In the genomic region with DNA sequence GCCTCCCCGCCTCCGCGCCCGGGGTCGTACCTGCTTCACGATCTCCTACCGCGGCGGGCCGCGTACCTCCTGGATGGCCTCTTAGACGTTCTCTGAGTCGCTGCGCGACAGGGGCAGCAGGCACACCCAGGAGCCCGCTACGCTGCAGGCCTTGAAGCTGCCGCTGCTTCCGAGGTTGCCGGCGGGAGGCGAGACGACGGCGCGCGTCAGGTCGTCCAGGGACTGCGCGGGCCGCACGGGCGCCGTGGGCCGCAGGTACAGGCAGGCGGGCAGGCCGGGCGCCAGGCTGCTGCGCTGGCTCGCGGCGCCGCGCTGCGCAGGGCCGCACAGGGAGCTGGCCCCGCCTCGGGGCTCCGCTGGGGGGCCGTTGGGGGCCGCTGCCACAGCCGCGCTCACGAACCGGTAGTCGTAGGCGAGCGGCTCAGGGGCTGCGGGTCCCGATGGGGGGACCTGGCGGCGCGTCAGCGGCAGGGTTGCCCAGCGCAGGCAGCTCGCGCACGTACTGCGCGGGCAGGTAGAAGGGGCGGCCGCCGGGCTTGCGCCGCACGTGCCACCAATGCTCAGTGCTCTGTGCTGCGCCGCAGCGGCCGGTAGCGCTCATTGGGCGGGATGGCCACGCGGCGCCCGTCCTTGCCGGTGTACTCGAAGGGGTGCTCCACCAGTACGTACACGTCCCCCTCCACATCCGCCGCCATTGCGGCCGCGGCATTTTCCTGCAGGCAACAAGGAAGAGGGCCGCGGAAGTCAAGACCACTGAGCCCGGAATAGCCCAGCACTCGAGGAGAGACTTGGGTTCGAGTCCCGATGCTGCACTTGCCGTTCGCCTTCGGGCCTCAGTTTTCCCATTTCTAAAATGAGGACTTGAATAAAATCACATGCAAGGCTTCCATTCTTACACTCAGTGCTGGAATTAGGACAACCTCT, we compare ENCODE assay signal across 8 cellular contexts.
DNase-seq lines count a peak whose midpoint lies in the region; ATAC-seq and TF ChIP-seq lines count a peak whose summit lies in the region.

No MANE protein-coding gene starts in this region.

- peak overlapping the region; percentile 6; the same call in 1 of the 2 replicates for H2AK5ac ChIP-seq in IMR-90 (ENCODE audit: low read depth, low read length)

- no peak for TF ChIP-seq RAD21 in IMR-90 (IDR thresholded peaks at IDR 0.05; ENCODE audit: low read length)

- WGBS in IMR-90 (ENCODE audit: extremely low coverage in 2 of 2, insufficient read length in 1 of 2), 2 experiments = 40% methylated on average over 85 of the region's 104 CpGs; no CpG with 5 or more reads in 1 of the 2 experiments
- WGBS in suprapubic skin = 14% methylated on average over 47 of the region's 104 CpGs

- dilution Hi-C loops in IMR-90 (cut with HindIII; ENCODE audit: low sequenced_read_pairs, unreplicated experiment) = no loop called here

- intact Hi-C loops in IMR-90 (cut with micrococcal nuclease) = loop anchor here (10.0 kb wide), 1 partner anchor 416 kb away; no protein-coding TSS in a partner anchor
- intact Hi-C loops in ascending aorta (cut with DNase I) = no loop called here

- H3K56ac ChIP-seq in IMR-90 (ENCODE audit: extremely low read depth, insufficient read depth, low read length) = no peak overlapping the region

- no peak overlapping the region for H2AK9ac ChIP-seq in IMR-90 (replicated peaks; ENCODE audit: low read depth, low read length, poor library complexity)

- in situ Hi-C loops in IMR-90 (cut with MboI; ENCODE audit: low sequenced_read_pairs) = no loop called here

- H3K9me3 ChIP-seq in BE2C (no peaks in the 10 kb centered on the region), IMR-90 (ENCODE audit: control insufficient read depth, insufficient read depth, low read length) (no peaks in the 10 kb centered on the region), ascending aorta (no peaks in the 10 kb centered on the region), suprapubic skin (no peaks in the 10 kb centered on the region)

- H3K36me3 ChIP-seq in BE2C (no peaks in the 10 kb centered on the region), IMR-90 (ENCODE audit: control insufficient read depth, insufficient read depth, low read length) (peaks cover 12% of the 10 kb centered on the region; the same call in 1 of the 2 replicates), ascending aorta (peaks cover 3 to 8% of the 10 kb centered on the region in 2 donors), suprapubic skin (peaks cover 5% of the 10 kb centered on the region)

- no peak overlapping the region for H3K27ac ChIP-seq in IMR-90 (ENCODE audit: insufficient read depth, low read length)
- H3K27ac ChIP-seq in ascending aorta = no peak overlapping the region
- H3K27ac ChIP-seq in suprapubic skin = peak overlapping the region; percentile 54

- no peak overlapping the region for H4K8ac ChIP-seq in IMR-90 (ENCODE audit: low read depth in 2 of 2, low read length in 2 of 2)

- TF ChIP-seq EP300 in suprapubic skin (IDR thresholded peaks at IDR 0.05) = no peak

- no TSS peak for BruUV-seq in IMR-90 (replicated peaks; lab: Mats Ljungman, UMichigan)

- H3K9ac ChIP-seq in IMR-90 (ENCODE audit: low read depth, low read length) = no peak overlapping the region

- no peak overlapping the region for H4K5ac ChIP-seq in IMR-90 (ENCODE audit: low read depth, low read length)

- no peak overlapping the region for H3K4me2 ChIP-seq in IMR-90 (ENCODE audit: low read depth, low read length)

- no peak overlapping the region for H2BK5ac ChIP-seq in IMR-90 (ENCODE audit: low read depth, low read length, poor library complexity, severe bottlenecking)

- H4K20me1 ChIP-seq in IMR-90 (ENCODE audit: insufficient read depth, low read length) = no peaks in the 10 kb centered on the region

- TF ChIP-seq CTCF in BE2C (IDR thresholded peaks at IDR 0.05; ENCODE audit: low read depth, low read length) (no peak), IMR-90 (conservative IDR thresholded peaks at IDR 0.05; ENCODE audit: low read depth, low read length) (no peak), ascending aorta (IDR thresholded peaks at IDR 0.05) (no peak), suprapubic skin (IDR thresholded peaks at IDR 0.05) (no peak)

- ATAC-seq in IMR-90 (ENCODE audit: low read depth) (no peak), GM21825 (IDR thresholded peaks at IDR 0.05; ENCODE audit: unreplicated experiment) (no peak)

- H2BK15ac ChIP-seq in IMR-90 (ENCODE audit: low read depth, low read length) = no peak overlapping the region

- H2BK20ac ChIP-seq in IMR-90 (ENCODE audit: low read depth, low read length) = no peak overlapping the region

- no peak overlapping the region for H3K18ac ChIP-seq in IMR-90 (ENCODE audit: low read depth, low read length)

- H3K4me1 ChIP-seq in BE2C (peaks cover 6% of the 10 kb centered on the region), IMR-90 (ENCODE audit: control insufficient read depth, insufficient read depth, low read length) (peaks cover 11% of the 10 kb centered on the region), ascending aorta (peaks cover 19 to 48% of the 10 kb centered on the region in 2 donors), suprapubic skin (peaks cover 72% of the 10 kb centered on the region)

- peaks cover 0 to 27% of the 10 kb centered on the region in 2 experiments; a peak in 1 of 4 replicates for H3K79me1 ChIP-seq in IMR-90 (ENCODE audit: low read depth in 1 of 2, low read length in 2 of 2)

- H4K91ac ChIP-seq in IMR-90 (ENCODE audit: insufficient read depth, low read depth, low read length) = no peak overlapping the region

- no peak for TF ChIP-seq POLR2A in IMR-90 (IDR thresholded peaks at IDR 0.05; ENCODE audit: low read depth, low read length)
- no peak for TF ChIP-seq POLR2A in suprapubic skin (IDR thresholded peaks at IDR 0.05)

- POLR2A ChIA-PET in IMR-90 (lab: Charles Lee; ENCODE audit: unreplicated experiment) = no interaction called here

- DNase-seq in BE2C (peak; percentile 35), IMR-90 (no peak), ascending aorta (ENCODE audit: low spot score in 2 of 2) (peak in 1 of 2 donors; percentile 64), left kidney (ENCODE audit: low read depth, low spot score) (peak; percentile 69), suprapubic skin (ENCODE audit: low spot score in 2 of 2) (peak; percentile 78 to 79), dermis blood vessel endothelial cell (no peak), T1000 (lab: John Stamatoyannopoulos, UW) (no peak)

- no peak overlapping the region for H3K14ac ChIP-seq in IMR-90 (replicated peaks; ENCODE audit: low read depth, low read length)

- H3K27me3 ChIP-seq in BE2C = peaks cover 51% of the 10 kb centered on the region
- H3K27me3 ChIP-seq in IMR-90 (ENCODE audit: control insufficient read depth, insufficient read depth, low read length) = no peaks in the 10 kb centered on the region; the same call in 1 of the 2 replicates
- H3K27me3 ChIP-seq in ascending aorta = no peaks in the 10 kb centered on the region
- H3K27me3 ChIP-seq in suprapubic skin = no peaks in the 10 kb centered on the region

- H3K23ac ChIP-seq in IMR-90 (ENCODE audit: low read depth, low read length) = no peak overlapping the region

- H3K9me1 ChIP-seq in IMR-90 (ENCODE audit: insufficient read depth, low read length) = peaks cover 4% of the 10 kb centered on the region; the same call in 1 of the 2 replicates

- H3K4me3 ChIP-seq in BE2C (ENCODE audit: low read depth, low read length) = peak overlapping the region; percentile 32
- no peak overlapping the region for H3K4me3 ChIP-seq in IMR-90 (ENCODE audit: insufficient read depth, low read depth, low read length)
- H3K4me3 ChIP-seq in ascending aorta = peak overlapping the region; percentile 45 to 62
- peak overlapping the region; percentile 69 for H3K4me3 ChIP-seq in suprapubic skin

- CTCF ChIA-PET in IMR-90 (lab: Yijun Ruan, JAX) = no interaction called here

- H2BK120ac ChIP-seq in IMR-90 (ENCODE audit: low read depth, low read length) = no peak overlapping the region

- H3K4ac ChIP-seq in IMR-90 (ENCODE audit: low read depth, low read length) = no peak overlapping the region

- no peak overlapping the region for H2AFZ ChIP-seq in IMR-90 (replicated peaks; ENCODE audit: low read length, poor library complexity)

TF ChIP-seq in IMR-90, 13 proteins besides CTCF, POLR2A, EP300 and RAD21:
- no peak for TF ChIP-seq NFE2L2 (IDR thresholded peaks at IDR 0.05; ENCODE audit: low read depth, low read length)
- no peak for TF ChIP-seq MAFK (IDR thresholded peaks at IDR 0.05; ENCODE audit: low read depth, low read length)
- TF ChIP-seq, protein P1, sequence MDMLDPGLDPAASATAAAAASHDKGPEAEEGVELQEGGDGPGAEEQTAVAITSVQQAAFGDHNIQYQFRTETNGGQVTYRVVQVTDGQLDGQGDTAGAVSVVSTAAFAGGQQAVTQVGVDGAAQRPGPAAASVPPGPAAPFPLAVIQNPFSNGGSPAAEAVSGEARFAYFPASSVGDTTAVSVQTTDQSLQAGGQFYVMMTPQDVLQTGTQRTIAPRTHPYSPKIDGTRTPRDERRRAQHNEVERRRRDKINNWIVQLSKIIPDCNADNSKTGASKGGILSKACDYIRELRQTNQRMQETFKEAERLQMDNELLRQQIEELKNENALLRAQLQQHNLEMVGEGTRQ (IDR thresholded peaks at IDR 0.05; ENCODE audit: low read depth, low read length) = no peak
- no peak for TF ChIP-seq BHLHE40 (IDR thresholded peaks at IDR 0.05; ENCODE audit: low read depth, low read length)
- no peak for TF ChIP-seq RFX5 (IDR thresholded peaks at IDR 0.05; ENCODE audit: low read depth, low read length)
- TF ChIP-seq CHD1 (IDR thresholded peaks at IDR 0.05; ENCODE audit: low read depth, low read length) = no peak
- TF ChIP-seq MXI1 (IDR thresholded peaks at IDR 0.05; ENCODE audit: borderline replicate concordance, low read depth, low read length) = no peak
- no peak for TF ChIP-seq CEBPB (IDR thresholded peaks at IDR 0.05; ENCODE audit: low read depth, low read length)
- TF ChIP-seq FOS (IDR thresholded peaks at IDR 0.05; ENCODE audit: low read depth, low read length) = no peak
- TF ChIP-seq SMC3 (IDR thresholded peaks at IDR 0.05; ENCODE audit: low read depth, low read length) = no peak
- no peak for TF ChIP-seq MAZ (IDR thresholded peaks at IDR 0.05; ENCODE audit: borderline replicate concordance, low read depth, low read length)
- no peak for TF ChIP-seq ELK1 (IDR thresholded peaks at IDR 0.05; ENCODE audit: borderline replicate concordance, low read depth, low read length)
- TF ChIP-seq RCOR1 (IDR thresholded peaks at IDR 0.05; ENCODE audit: insufficient replicate concordance, low read length) = no peak
TF ChIP-seq in IMR-90: peak in this region for 0.

Comparison
In these comparisons a context has a peak if more than half of its experiments do, and no peak if none do; other contexts are left out.
1. DNase-seq: peak in BE2C (single experiment), left kidney (single experiment) and suprapubic skin (2 of 2); none in IMR-90 (single experiment), dermis blood vessel endothelial cell (single experiment) and T1000 (single experiment).